8 cellular contexts compared by ENCODE assay signal in the genomic region with DNA sequence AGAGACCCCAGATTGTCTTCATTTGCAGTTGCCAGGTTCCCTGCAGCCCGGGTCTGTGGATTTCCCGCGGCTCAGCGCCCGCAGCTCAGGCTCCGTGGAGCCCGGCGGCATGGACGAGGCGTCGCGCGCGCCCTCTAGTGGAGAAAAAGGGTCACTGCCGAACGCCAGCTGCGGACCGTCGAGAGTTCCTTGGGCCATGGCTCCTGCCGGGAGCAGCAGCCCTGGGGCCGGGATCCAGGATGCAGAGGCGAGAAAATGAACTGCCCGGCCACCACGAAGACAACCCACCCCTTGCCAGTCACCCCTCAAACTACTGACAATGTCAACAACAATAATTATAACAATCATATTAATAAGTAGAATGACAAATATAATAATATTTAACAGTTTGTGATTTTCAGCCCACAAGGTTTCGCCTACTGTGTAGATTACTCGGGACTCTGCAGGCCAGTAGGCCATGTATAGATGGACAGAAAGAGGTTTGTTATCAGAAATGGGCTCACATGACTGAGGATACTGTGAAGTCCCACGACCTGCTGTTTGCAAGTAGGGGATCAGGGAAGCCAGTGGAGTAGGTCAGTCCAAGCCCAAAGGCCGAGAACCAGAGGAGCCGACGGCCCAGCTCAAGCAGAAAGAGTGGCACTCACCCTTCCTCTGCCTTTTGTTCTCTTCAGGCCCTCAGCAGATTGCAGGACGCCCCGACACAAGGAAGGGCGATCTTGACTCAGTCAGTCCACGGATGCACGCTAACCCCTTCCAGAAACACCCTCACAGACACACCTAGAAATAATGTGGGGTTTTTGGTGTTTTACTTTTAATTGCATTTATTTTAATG. TPM values are rescaled to one million over a fixed set of nuclear protein-coding genes. Genes with fewer than 3 reads are reported as not detected.
DNase-seq lines count a peak whose midpoint lies in the region; ATAC-seq, FAIRE-seq and TF ChIP-seq lines count a peak whose summit lies in the region.

No MANE protein-coding gene starts in this region.

- H3K9me3 ChIP-seq in osteoblast (ENCODE audit: low read depth, low read length) = no peaks in the 10 kb centered on the region

- no peaks in the 10 kb centered on the region for H4K20me1 ChIP-seq in osteoblast (ENCODE audit: insufficient read depth, low read length)

- H3K4me1 ChIP-seq in osteoblast (ENCODE audit: insufficient read depth, low read length) = peaks cover 6% of the 10 kb centered on the region

- H3K36me3 ChIP-seq in osteoblast (ENCODE audit: insufficient read depth, low read length) = no peaks in the 10 kb centered on the region

- ATAC-seq in GM18861 (IDR thresholded peaks at IDR 0.05; ENCODE audit: unreplicated experiment) = peak; percentile 51

- peak; percentile 87 for TF ChIP-seq CTCF in osteoblast (IDR thresholded peaks at IDR 0.05; ENCODE audit: extremely low read depth, low read depth, low read length)

- FAIRE-seq in frontal cortex (lab: Jason Lieb, UNC) = no peak

- H3K27me3 ChIP-seq in osteoblast (ENCODE audit: insufficient read depth, low read length) = no peaks in the 10 kb centered on the region

- H3K27ac ChIP-seq in osteoblast (ENCODE audit: low read depth, low read length) (no peak overlapping the region), temporal lobe (ENCODE audit: low read depth, low read length) (peak overlapping the region; percentile 28)

- no peaks in the 10 kb centered on the region for H3K79me2 ChIP-seq in osteoblast (ENCODE audit: insufficient read depth, low read length)

- DNase-seq in AG08395 (ENCODE audit: low spot score) (peak; percentile 82), HT1080 (ENCODE audit: low read depth) (peak; percentile 73), RKO (ENCODE audit: low spot score) (peak; percentile 54), frontal cortex (ENCODE audit: low spot score in 2 of 2) (peak; percentile 50 to 81), osteoblast (ENCODE audit: insufficient read length, low spot score, missing footprints) (peak; percentile 95)
- DNase-seq in activated effector memory CD4-positive, alpha-beta T cell treated with Interleukin-2 at 50 U/mL for 16 hours = peak; percentile 45

- peak overlapping the region; percentile 65 for H3K4me3 ChIP-seq in osteoblast (ENCODE audit: insufficient read depth, low read length)

- H2AFZ ChIP-seq in osteoblast (ENCODE audit: low read length) = peak overlapping the region; percentile 94

- H3K4me2 ChIP-seq in osteoblast (ENCODE audit: insufficient read depth, low read length) = peak overlapping the region; percentile 92

RNA-seq across cellular contexts. Expression of gene BOD1, which starts 43.1 kb away (rescaled TPM):
- 56.3 and 65.1 TPM in 2 replicates for total RNA-seq in HT1080 (2014; rRNA removed; shearing (Covaris generic))
- polyA plus RNA-seq in HT1080 (2015; cell fraction: cytosol; rRNA removed) = 60.6 and 62.0 TPM in 2 replicates
- 62.9 and 65.3 TPM in 2 replicates for polyA plus RNA-seq in HT1080 (2015; cell fraction: nucleus; rRNA removed)
- total RNA-seq in frontal cortex (54.2 TPM), osteoblast (90.5 and 91.6 TPM in 2 replicates), temporal lobe (44.5 TPM)

Comparison
In these comparisons a context has a peak if more than half of its experiments do, and no peak if none do; other contexts are left out.
1. DNase-seq: peak in every context shown above with its lines; median percentile 95 in osteoblast; 82 in AG08395; 73 in HT1080; 66 in frontal cortex; 54 in RKO; 45 in activated effector memory CD4-positive, alpha-beta T cell treated with Interleukin-2 at 50 U/mL for 16 hours.